10 cellular contexts compared by ENCODE assay signal in the genomic region with DNA sequence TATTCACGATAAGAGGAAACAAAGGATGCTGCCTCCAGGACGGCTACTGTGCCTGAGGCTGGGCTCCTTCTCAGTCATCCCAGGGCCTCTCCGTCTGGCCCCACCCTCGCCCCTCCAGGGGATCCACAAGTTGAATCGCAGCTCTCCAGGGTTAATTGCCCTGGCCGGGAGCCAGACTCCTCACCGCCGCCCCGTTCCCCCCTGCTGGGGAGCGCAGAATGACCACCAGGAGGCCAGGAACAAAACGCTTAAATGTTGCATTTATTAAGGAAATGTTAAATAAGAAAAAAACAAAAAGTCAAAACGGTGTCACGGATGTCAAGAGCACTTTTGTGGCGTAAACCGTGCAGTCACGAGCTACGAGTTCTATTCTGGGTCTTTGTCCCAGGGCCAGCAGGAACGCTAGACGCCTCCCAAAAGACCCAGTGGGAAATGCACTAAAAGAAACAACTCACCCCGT. TPM values are rescaled to one million over a fixed set of nuclear protein-coding genes. Genes with fewer than 3 reads are reported as not detected.
A peak's percentile ranks its signal among the peaks of the same experiment; 100 is the strongest.
DNase-seq lines count a peak whose midpoint lies in the region; ATAC-seq and TF ChIP-seq lines count a peak whose summit lies in the region.
"Had no signal": no experiment of that assay in that cellular context is flagged by ENCODE, and none has a peak within 500 bp of the region (broad histone marks: within the 10 kb centered on the region; RNA-seq: fewer than 3 reads in every experiment).

No MANE protein-coding gene starts in this region.

- peaks cover 59% of the 10 kb centered on the region for H3K27me3 Mint-ChIP-seq in neural crest cell (ENCODE audit: low read depth)

- peak overlapping the region; percentile 92 for H3K4me3 Mint-ChIP-seq in neural crest cell

- DNase-seq in DMS153 treated with DMSO at 0.1 percent for 48 hours (lab: John Stamatoyannopoulos, UW; ENCODE audit: unreplicated experiment), result peak; percentile 83
- peak; percentile 59 to 95 (median 87) for DNase-seq in NCI-H1417 (lab: John Stamatoyannopoulos, UW)
- peak; percentile 47 for DNase-seq in cerebellar cortex (ENCODE audit: low spot score)
- DNase-seq in neural crest cell (ENCODE audit: low read depth, low spot score), result peak; percentile 9
- no peak for DNase-seq in DMS114 treated with DMSO at 0.1 percent for 48 hours (lab: John Stamatoyannopoulos, UW; ENCODE audit: unreplicated experiment)
- DNase-seq in activated CD8-positive, alpha-beta memory T cell treated with anti-CD3 and anti-CD28 coated beads, Interleukin-2, amount 50 U/mL, for 4 hours, result no peak
- DNase-seq in stimulated activated CD4-positive, alpha-beta T cell treated with anti-CD3 and anti-CD28 coated beads, Interleukin-2, amount 100 ng/mL, for 24 hours, result no peak
- DNase-seq: activated naive CD4-positive, alpha-beta T cell treated with anti-CD3 and anti-CD28 coated beads for 36 hours; stimulated activated naive CD4-positive, alpha-beta T cell treated with Interleukin-2 at 50 U/mL for 16 hours had no signal

- H3K36me3 Mint-ChIP-seq in neural crest cell (ENCODE audit: low read depth), result no peaks in the 10 kb centered on the region

- peaks cover 43% of the 10 kb centered on the region for H3K4me1 Mint-ChIP-seq in neural crest cell

- no peak overlapping the region for H3K27ac Mint-ChIP-seq in neural crest cell (ENCODE audit: unreplicated experiment)
- H3K27ac Mint-ChIP-seq: activated naive CD4-positive, alpha-beta T cell treated with anti-CD3 and anti-CD28 coated beads for 36 hours had no signal

- peak; percentile 61 for TF ChIP-seq CTCF in neural crest cell (conservative IDR thresholded peaks at IDR 0.05)

- ATAC-seq in GM21529 (IDR thresholded peaks at IDR 0.05; ENCODE audit: unreplicated experiment), result no peak

- H3K9me3 Mint-ChIP-seq in neural crest cell, result no peaks in the 10 kb centered on the region
- H3K9me3 Mint-ChIP-seq: activated naive CD4-positive, alpha-beta T cell treated with anti-CD3 and anti-CD28 coated beads for 36 hours had no signal

RNA-seq across cellular contexts. Expression of a gene that starts 1.4 kb away (rescaled TPM):
- 4.5 and 4.9 TPM in 2 replicates for total RNA-seq in neural crest cell
- total RNA-seq: activated naive CD4-positive, alpha-beta T cell treated with anti-CD3 and anti-CD28 coated beads for 36 hours had no signal

Comparison
In these comparisons a context has a peak if more than half of its experiments do, and no peak if none do; other contexts are left out.
1. DNase-seq: peak in DMS153 treated with DMSO at 0.1 percent for 48 hours (single experiment), NCI-H1417 (3 of 3), cerebellar cortex (single experiment) and neural crest cell (single experiment); none in DMS114 treated with DMSO at 0.1 percent for 48 hours (single experiment), activated CD8-positive, alpha-beta memory T cell treated with anti-CD3 and anti-CD28 coated beads, Interleukin-2, amount 50 U/mL, for 4 hours (single experiment) and stimulated activated CD4-positive, alpha-beta T cell treated with anti-CD3 and anti-CD28 coated beads, Interleukin-2, amount 100 ng/mL, for 24 hours (0 of 2).